Comparison of ENCODE assay signal across 27 cellular contexts in the genomic region with DNA sequence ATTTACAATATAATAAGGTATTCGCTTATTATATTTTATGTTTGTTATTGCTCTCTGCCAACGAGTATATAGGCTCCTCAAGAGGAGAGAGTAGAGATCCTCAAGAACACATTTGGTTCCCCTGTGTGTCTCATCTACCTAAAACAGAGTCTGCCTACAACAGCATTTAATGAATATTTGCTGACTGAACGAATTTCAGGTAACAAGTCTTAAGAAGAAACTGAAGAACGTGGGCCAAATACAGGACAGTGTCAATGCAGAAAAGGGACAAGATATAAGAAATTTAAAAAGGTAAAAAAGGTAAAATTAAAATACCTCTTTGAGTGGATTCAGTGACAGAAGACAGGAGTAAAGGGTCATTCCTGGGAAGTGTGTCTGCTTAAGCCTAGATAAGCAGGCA.
"Had no signal": no experiment of that assay in that cellular context is flagged by ENCODE, and none has a peak within 500 bp of the region (broad histone marks: within the 10 kb centered on the region; RNA-seq: fewer than 3 reads in every experiment).

No MANE protein-coding gene starts in this region.

- H3K4me1 ChIP-seq: parathyroid adenoma, psoas muscle, spleen, stomach, thyroid gland, tibial nerve, upper lobe of left lung, vagina had no signal

- H3K27ac ChIP-seq: ovary, parathyroid adenoma, psoas muscle, skin epidermis, spleen, stomach, thoracic aorta, thyroid gland, tibial nerve, upper lobe of left lung, vagina had no signal

- H3K4me2 ChIP-seq: smooth muscle cell had no signal

- DNase-seq: naive thymus-derived CD8-positive, alpha-beta T cell; nephron progenitor cell; occipital lobe; ovary; posterior cingulate gyrus; psoas muscle; right cardiac atrium; spleen; stimulated activated CD4-positive, alpha-beta T cell treated with anti-CD3 and anti-CD28 coated beads, Interleukin-12 subunit alpha, Interleukin-12 subunit beta, amount 100 ng/mL, for 4 hours; stimulated activated CD4-positive, alpha-beta T cell treated with anti-CD3 and anti-CD28 coated beads, Interleukin-1b, Interleukin-23, amount 100 ng/mL, for 48 hours; stimulated activated CD4-positive, alpha-beta T cell treated with anti-CD3 and anti-CD28 coated beads, Interleukin-4, amount 100 ng/mL, for 24 hours; stimulated activated naive B cell treated with anti-CD40 and anti-IgM and Interleukin-4, amounts not matched to agents 10 μg/mL and 1 μg/mL and 100 μg/mL, for 72 hours; stimulated activated naive CD4-positive, alpha-beta T cell treated with Interleukin-2 at 50 U/mL for 16 hours; stomach; thyroid gland; trophoblast cell; upper lobe of left lung had no signal

- H3K9me3 ChIP-seq: ovary, psoas muscle, spleen, stomach, thoracic aorta, thyroid gland, tibial nerve, upper lobe of left lung, vagina had no signal

- ATAC-seq: naive thymus-derived CD8-positive, alpha-beta T cell; natural killer cell treated with Interleukin-12 subunit alpha and Interleukin-12 subunit beta and Interleukin-15 and Interleukin-18, amount 100 ng/mL, for 72 hours; psoas muscle; right cardiac atrium; sciatic nerve; stimulated activated effector memory CD8-positive, alpha-beta T cell treated with anti-CD3 and anti-CD28 coated beads, Interleukin-12 subunit alpha, Interleukin-12 subunit beta, amount 100 ng/mL, for 72 hours; stimulated activated naive B cell treated with anti-CD40 and anti-IgM and Interleukin-4, amounts not matched to agents 10 μg/mL and 1 μg/mL and 100 μg/mL, for 72 hours had no signal

- H2AFZ ChIP-seq: parathyroid adenoma had no signal

- H3K27me3 ChIP-seq: ovary, spleen, stomach, thyroid gland, tibial nerve, upper lobe of left lung, vagina had no signal

- H3K9ac ChIP-seq: parathyroid adenoma had no signal

- FAIRE-seq: urothelium cell line had no signal

- H3K4me3 ChIP-seq: ovary, psoas muscle, skin epidermis, smooth muscle cell, spleen, stomach, thoracic aorta, thyroid gland, tibial nerve, upper lobe of left lung, vagina had no signal

- H3K36me3 ChIP-seq: ovary, spleen, stomach, thoracic aorta, thyroid gland, tibial nerve, upper lobe of left lung, vagina had no signal

- H3K79me2 ChIP-seq: parathyroid adenoma had no signal
